Comparison of ENCODE assay signal across 8 cellular contexts in genomic region chr19:6459356-6460098, GRCh38. TPM values are rescaled to one million over a fixed set of nuclear protein-coding genes. Genes with fewer than 3 reads are reported as not detected.
DNase-seq lines count a peak whose midpoint lies in the region; ATAC-seq and TF ChIP-seq lines count a peak whose summit lies in the region.

TSS of gene SLC25A23 (minus strand) at chr19:6459792. CDS start at chr19:6459628, 164 bp downstream.

- no peaks in the 10 kb centered on the region for H3K27me3 Mint-ChIP-seq in activated T-helper 2 cell treated with anti-CD3 and anti-CD28 coated beads, Interferon-gamma antibody, Interleukin-2, Interleukin-4, amounts not matched to agents 10 μg/mL and 5 μg/mL and 100 μg/mL, durations not matched to agents 14 hours and 24 hours and 36 hours (ENCODE audit: low read depth)
- H3K27me3 Mint-ChIP-seq in nephron progenitor cell (ENCODE audit: low read depth, poor library complexity): peaks cover 49% of the 10 kb centered on the region

- H3K36me3 ChIP-seq in Peyer's patch (peaks cover 0 to 26% (median 0%) of the 10 kb centered on the region in 3 donors), thyroid gland (peaks cover 7 to 17% of the 10 kb centered on the region in 2 donors)

- DNase-seq in AG20443 (ENCODE audit: low spot score): peak; percentile 90
- peak; percentile 51 to 88 (median 81) for DNase-seq in Peyer's patch
- DNase-seq in activated T-helper 2 cell treated with anti-CD3 and anti-CD28 coated beads, Interferon-gamma antibody, Interleukin-2, Interleukin-4, amounts not matched to agents 10 μg/mL and 5 μg/mL and 100 μg/mL, durations not matched to agents 14 hours and 24 hours and 36 hours (ENCODE audit: low spot score): peak; percentile 53
- peak; percentile 70 for DNase-seq in fibroblast of villous mesenchyme (ENCODE audit: low read depth)
- DNase-seq in nephron progenitor cell: peak; percentile 79
- peak; percentile 80 to 84 for DNase-seq in thyroid gland

- TF ChIP-seq CTCF in Peyer's patch (IDR thresholded peaks at IDR 0.05): no peak
- no peak for TF ChIP-seq CTCF in fibroblast of villous mesenchyme (IDR thresholded peaks at IDR 0.05; ENCODE audit: insufficient read depth, low read depth, low read length)
- no peak for TF ChIP-seq CTCF in nephron progenitor cell (IDR thresholded peaks at IDR 0.05)
- no peak for TF ChIP-seq CTCF in thyroid gland (IDR thresholded peaks at IDR 0.05)

- H3K27ac ChIP-seq in Peyer's patch (peak within 1 kb of the TSS; percentile 85 to 94 (median 90)), thyroid gland (peak within 1 kb of the TSS; percentile 68 to 84 (median 78))

- H3K4me1 Mint-ChIP-seq in activated T-helper 2 cell treated with anti-CD3 and anti-CD28 coated beads, Interferon-gamma antibody, Interleukin-2, Interleukin-4, amounts not matched to agents 10 μg/mL and 5 μg/mL and 100 μg/mL, durations not matched to agents 14 hours and 24 hours and 36 hours (ENCODE audit: low read depth): peaks cover 8% of the 10 kb centered on the region
- H3K4me1 Mint-ChIP-seq in nephron progenitor cell: peaks cover 29% of the 10 kb centered on the region

- peaks cover 9% of the 10 kb centered on the region for H3K9me3 Mint-ChIP-seq in activated T-helper 2 cell treated with anti-CD3 and anti-CD28 coated beads, Interferon-gamma antibody, Interleukin-2, Interleukin-4, amounts not matched to agents 10 μg/mL and 5 μg/mL and 100 μg/mL, durations not matched to agents 14 hours and 24 hours and 36 hours
- peaks cover 11% of the 10 kb centered on the region for H3K9me3 Mint-ChIP-seq in nephron progenitor cell

- no peaks in the 10 kb centered on the region for H3K9me3 ChIP-seq in Peyer's patch
- no peaks in the 10 kb centered on the region for H3K9me3 ChIP-seq in thyroid gland

- peak; percentile 29 to 34 for TF ChIP-seq POLR2A in Peyer's patch (IDR thresholded peaks at IDR 0.05)
- peak in 1 of 2 donors; percentile 57 for TF ChIP-seq POLR2A in thyroid gland (IDR thresholded peaks at IDR 0.05)

- ATAC-seq in GM18873 (IDR thresholded peaks at IDR 0.05; ENCODE audit: low FRiP score, unreplicated experiment): peak; percentile 3
- peak; percentile 20 for ATAC-seq in HG03442 (IDR thresholded peaks at IDR 0.05; ENCODE audit: unreplicated experiment)

- H3K4me3 Mint-ChIP-seq in activated T-helper 2 cell treated with anti-CD3 and anti-CD28 coated beads, Interferon-gamma antibody, Interleukin-2, Interleukin-4, amounts not matched to agents 10 μg/mL and 5 μg/mL and 100 μg/mL, durations not matched to agents 14 hours and 24 hours and 36 hours (ENCODE audit: low read depth): peak within 1 kb of the TSS; percentile 88
- H3K4me3 Mint-ChIP-seq in nephron progenitor cell: peak within 1 kb of the TSS; percentile 94

- 0 to 1% methylated on average over 7 to 8 of the region's 62 CpGs for WGBS in thyroid gland, 2 donors

- intact Hi-C loops in activated T-helper 2 cell treated with anti-CD3 and anti-CD28 coated beads, Interferon-gamma antibody, Interleukin-2, Interleukin-4, amounts not matched to agents 10 μg/mL and 5 μg/mL and 100 μg/mL, durations not matched to agents 14 hours and 24 hours and 36 hours (cut with micrococcal nuclease): loop anchor here (1.0 kb wide), 2 partner anchors 34 to 57 kb away; no protein-coding TSS in a partner anchor
- intact Hi-C loops in thyroid gland (cut with DNase I): no loop called here

- H3K4me1 ChIP-seq in Peyer's patch (peaks cover 0 to 13% (median 8%) of the 10 kb centered on the region in 4 donors), thyroid gland (peaks cover under 1 to 10% of the 10 kb centered on the region in 2 donors)

- H3K4me3 ChIP-seq in Peyer's patch: peak within 1 kb of the TSS; percentile 78 to 98 (median 78)
- H3K4me3 ChIP-seq in fibroblast of villous mesenchyme (ENCODE audit: low read depth, low read length): peak within 1 kb of the TSS; percentile 77
- H3K4me3 ChIP-seq in thyroid gland (replicated peaks in 1 of 3): peak within 1 kb of the TSS; percentile 33 to 79 (median 54)

- peaks cover 20% of the 10 kb centered on the region for H3K36me3 Mint-ChIP-seq in activated T-helper 2 cell treated with anti-CD3 and anti-CD28 coated beads, Interferon-gamma antibody, Interleukin-2, Interleukin-4, amounts not matched to agents 10 μg/mL and 5 μg/mL and 100 μg/mL, durations not matched to agents 14 hours and 24 hours and 36 hours (ENCODE audit: low read depth)
- H3K36me3 Mint-ChIP-seq in nephron progenitor cell (ENCODE audit: low read depth): peaks cover 26% of the 10 kb centered on the region

- H3K27ac Mint-ChIP-seq in activated T-helper 2 cell treated with anti-CD3 and anti-CD28 coated beads, Interferon-gamma antibody, Interleukin-2, Interleukin-4, amounts not matched to agents 10 μg/mL and 5 μg/mL and 100 μg/mL, durations not matched to agents 14 hours and 24 hours and 36 hours: peak within 1 kb of the TSS; percentile 48
- peak within 1 kb of the TSS; percentile 96 for H3K27ac Mint-ChIP-seq in nephron progenitor cell

- H3K27me3 ChIP-seq in Peyer's patch (no peaks in the 10 kb centered on the region), thyroid gland (no peaks in the 10 kb centered on the region)

RNA-seq across cellular contexts. Expression of gene SLC25A23, which starts in this region (rescaled TPM):
- total RNA-seq in Peyer's patch: 100 to 1,000 TPM in 3 of 4 donors, 10 to 100 TPM in 1; 69.3 to 209 (median 122) TPM
- 20.1 and 27.3 TPM in 2 replicates for total RNA-seq in activated T-helper 2 cell treated with anti-CD3 and anti-CD28 coated beads, Interferon-gamma antibody, Interleukin-2, Interleukin-4, amounts not matched to agents 10 μg/mL and 5 μg/mL and 100 μg/mL, durations not matched to agents 14 hours and 24 hours and 36 hours
- 22.9 and 33.2 TPM in 2 replicates for total RNA-seq in fibroblast of villous mesenchyme
- total RNA-seq in thyroid gland: 100 to 1,000 TPM in 3 of 4 donors, 10 to 100 TPM in 1; 75.2 to 214 (median 152) TPM

Comparison
In these comparisons a context has a peak if more than half of its experiments do, and no peak if none do; other contexts are left out.
1. Peak in every context shown above with its lines: DNase-seq, ATAC-seq, H3K4me3 ChIP-seq and H3K27ac ChIP-seq.